18 cellular contexts compared by ENCODE assay signal in genomic region chr3:14224895-14225294, GRCh38. TPM values are rescaled to one million over a fixed set of nuclear protein-coding genes. Genes with fewer than 3 reads are reported as not detected.
DNase-seq lines count a peak whose midpoint lies in the region; ATAC-seq, FAIRE-seq and TF ChIP-seq lines count a peak whose summit lies in the region.
"Had no signal": no experiment of that assay in that cellular context is flagged by ENCODE, and none has a peak within 500 bp of the region (broad histone marks: within the 10 kb centered on the region; RNA-seq: fewer than 3 reads in every experiment).

No MANE protein-coding gene starts in this region.

- no peaks in the 10 kb centered on the region for H3K9me3 ChIP-seq in endothelial cell of umbilical vein (replicated peaks; ENCODE audit: control insufficient read depth, insufficient read depth, low read length)
- H3K9me3 ChIP-seq in mucosa of descending colon = peaks cover 7% of the 10 kb centered on the region

- ATAC-seq in mucosa of descending colon (peak; percentile 52), HG02763 (IDR thresholded peaks at IDR 0.05; ENCODE audit: unreplicated experiment) (no peak), HG03521 (IDR thresholded peaks at IDR 0.05; ENCODE audit: unreplicated experiment) (no peak)
- ATAC-seq: activated CD4-positive, CD25-positive, alpha-beta regulatory T cell treated with anti-CD3 and anti-CD28 coated beads, Interleukin-2, amount 50 U/mL, for 24 hours; T-cell had no signal

- no peak for TF ChIP-seq CTCF in endothelial cell of umbilical vein (IDR thresholded peaks at IDR 0.05; ENCODE audit: extremely low read depth in 1 of 2, insufficient read depth in 1 of 2, low read depth in 1 of 2, low read length in 2 of 2)
- no peak for TF ChIP-seq CTCF in mucosa of descending colon (IDR thresholded peaks at IDR 0.05)
- TF ChIP-seq CTCF in endothelial cell (IDR thresholded peaks at IDR 0.05; ENCODE audit: unreplicated experiment) = no peak

- peak; percentile 66 for FAIRE-seq in endothelial cell of umbilical vein (lab: Jason Lieb, UNC)

- no peak overlapping the region for H3K4me2 ChIP-seq in endothelial cell of umbilical vein (ENCODE audit: insufficient read depth, low read length)

- no TSS peak for BruUV-seq in endothelial cell of umbilical vein (replicated peaks; lab: Mats Ljungman, UMichigan)

- H3K27me3 ChIP-seq in endothelial cell of umbilical vein (ENCODE audit: control insufficient read depth in 2 of 2, insufficient read depth in 2 of 2, low read length in 2 of 2) = peaks cover 0 to 2% of the 10 kb centered on the region in 2 experiments
- H3K27me3 ChIP-seq: dorsolateral prefrontal cortex, MG63 had no signal

- H3K9ac ChIP-seq in endothelial cell of umbilical vein (replicated peaks; ENCODE audit: extremely low read depth, insufficient read depth, low read length) = no peak overlapping the region

- H3K4me3 ChIP-seq in endothelial cell of umbilical vein (replicated peaks in 1 of 3; ENCODE audit: insufficient read depth in 1 of 3, low read depth in 1 of 3, low read length in 3 of 3) = no peak overlapping the region
- H3K4me3 ChIP-seq in mucosa of descending colon = no peak overlapping the region
- H3K4me3 ChIP-seq: dorsolateral prefrontal cortex, lung, MG63 had no signal

- H3K36me3 ChIP-seq in endothelial cell of umbilical vein (ENCODE audit: control insufficient read depth in 2 of 2, extremely low read depth in 1 of 2, insufficient read depth in 2 of 2, low read length in 2 of 2) = no peaks in the 10 kb centered on the region
- no peaks in the 10 kb centered on the region for H3K36me3 ChIP-seq in mucosa of descending colon (ENCODE audit: low read depth)
- H3K36me3 ChIP-seq: MG63 had no signal

- no peak overlapping the region for H3K4me3 Mint-ChIP-seq in endothelial cell (ENCODE audit: unreplicated experiment)
- H3K4me3 Mint-ChIP-seq: T-cell had no signal

- no peak overlapping the region for H3K27ac ChIP-seq in endothelial cell of umbilical vein (ENCODE audit: insufficient read depth, low read depth, low read length)
- H3K27ac ChIP-seq: dorsolateral prefrontal cortex had no signal

- no peaks in the 10 kb centered on the region for H3K9me1 ChIP-seq in endothelial cell of umbilical vein (replicated peaks; ENCODE audit: control insufficient read depth, extremely low read depth, insufficient read depth, low read length)

- DNase-seq in EL = peak; percentile 87
- DNase-seq in RPMI7951 (ENCODE audit: low read depth) = peak; percentile 90
- DNase-seq in endothelial cell of umbilical vein (ENCODE audit: low read depth, low spot score) = no peak
- no peak for DNase-seq in mucosa of descending colon
- DNase-seq in SHP77 (lab: John Stamatoyannopoulos, UW) = no peak
- no peak for DNase-seq in endothelial cell (ENCODE audit: low spot score)
- DNase-seq: activated CD8-positive, alpha-beta memory T cell treated with anti-CD3 and anti-CD28 coated beads, Interleukin-2, amount 50 U/mL, for 4 hours; activated naive CD4-positive, alpha-beta T cell; dorsolateral prefrontal cortex; MG63; NCI-H2029 treated with DMSO at 0.1 percent for 48 hours; NCI-H526; retina; T-cell had no signal

- H3K27me3 Mint-ChIP-seq in endothelial cell (ENCODE audit: unreplicated experiment) = peaks cover 4% of the 10 kb centered on the region

- H3K27ac Mint-ChIP-seq in endothelial cell (ENCODE audit: unreplicated experiment) = no peak overlapping the region
- H3K27ac Mint-ChIP-seq: T-cell had no signal

- no peaks in the 10 kb centered on the region for H4K20me1 ChIP-seq in endothelial cell of umbilical vein (replicated peaks; ENCODE audit: control insufficient read depth, extremely low read depth, insufficient read depth, low read length)

- no peaks in the 10 kb centered on the region for H3K9me3 Mint-ChIP-seq in endothelial cell (ENCODE audit: unreplicated experiment)

- no peak overlapping the region for H2AFZ ChIP-seq in endothelial cell of umbilical vein (ENCODE audit: low read depth, low read length)

- intact Hi-C loops in endothelial cell of umbilical vein (cut with micrococcal nuclease) = no loop called here
- intact Hi-C loops in mucosa of descending colon (cut with DNase I, micrococcal nuclease) = no loop called here

- H3K79me2 ChIP-seq in endothelial cell of umbilical vein (ENCODE audit: control insufficient read depth, insufficient read depth, low read length) = no peaks in the 10 kb centered on the region

- POLR2A ChIA-PET in endothelial cell of umbilical vein (lab: Charles Lee) = no interaction called here

- dilution Hi-C loops in endothelial cell of umbilical vein (cut with MboI; ENCODE audit: extremely low pct_ligation_motif_present, low sequenced_read_pairs) = no loop called here

- H3K4me1 ChIP-seq in endothelial cell of umbilical vein (ENCODE audit: control insufficient read depth, extremely low read depth, insufficient read depth, low read length) (peaks cover 12% of the 10 kb centered on the region), mucosa of descending colon (ENCODE audit: low read depth) (peaks cover 30% of the 10 kb centered on the region)

- TF ChIP-seq POLR2A in endothelial cell of umbilical vein (IDR thresholded peaks at IDR 0.05; ENCODE audit: low read depth, low read length) = no peak

- H3K4me1 Mint-ChIP-seq in endothelial cell (ENCODE audit: unreplicated experiment) = peaks cover 23% of the 10 kb centered on the region

- no peaks in the 10 kb centered on the region for H3K36me3 Mint-ChIP-seq in endothelial cell (ENCODE audit: low read depth, unreplicated experiment)

- CTCF ChIA-PET in endothelial cell of umbilical vein (lab: Charles Lee) = interaction anchor here (1.3 kb wide), 1 partner anchor 21 kb away, joined by 4 read pairs; no protein-coding TSS in a partner anchor

TF ChIP-seq in endothelial cell of umbilical vein, 7 proteins besides CTCF, POLR2A, EP300 and RAD21:
- TF ChIP-seq, protein P1, sequence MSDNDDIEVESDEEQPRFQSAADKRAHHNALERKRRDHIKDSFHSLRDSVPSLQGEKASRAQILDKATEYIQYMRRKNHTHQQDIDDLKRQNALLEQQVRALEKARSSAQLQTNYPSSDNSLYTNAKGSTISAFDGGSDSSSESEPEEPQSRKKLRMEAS (IDR thresholded peaks at IDR 0.05; ENCODE audit: insufficient read depth, insufficient read length) = no peak
- no peak for TF ChIP-seq FOS (IDR thresholded peaks at IDR 0.05; ENCODE audit: borderline replicate concordance, insufficient read depth, low read length)
- TF ChIP-seq EZH2 (IDR thresholded peaks at IDR 0.05; ENCODE audit: borderline replicate concordance, low read depth, low read length, severe bottlenecking) = no peak
- no peak for TF ChIP-seq JUN (IDR thresholded peaks at IDR 0.05; ENCODE audit: borderline replicate concordance, insufficient read depth, insufficient read length, low read depth)
- no peak for TF ChIP-seq GATA2 (IDR thresholded peaks at IDR 0.05; ENCODE audit: insufficient read depth, insufficient read length, low read depth, low read length)
- no peak for TF ChIP-seq MYC (IDR thresholded peaks at IDR 0.05; ENCODE audit: low read depth, low read length)
- TF ChIP-seq POLR2AphosphoS5 (IDR thresholded peaks at IDR 0.05; ENCODE audit: insufficient read depth, low read depth, low read length) = no peak

RNA-seq across cellular contexts. Expression of gene LSM3, which starts 46.3 kb away (rescaled TPM):
- 40.7 and 42.8 TPM in 2 replicates for total RNA-seq in RPMI7951 (2014; rRNA removed; shearing (Covaris generic))
- total RNA-seq in endothelial cell of umbilical vein (13.0 and 13.6 TPM in 2 replicates), mucosa of descending colon (10 to 100 TPM in 1 of 3 donors, 1 to 10 TPM in 2; 8.3 to 13.1 (median 9.8) TPM), endothelial cell (ENCODE audit: unreplicated experiment) (14.7 TPM)
- 2.5 and 4.4 TPM in 2 replicates for polyA plus RNA-seq in endothelial cell of umbilical vein
- 6.2 and 7.5 TPM in 2 replicates for polyA plus RNA-seq in endothelial cell of umbilical vein (2011; cell fraction: cytosol; rRNA removed)
- 2.2 and 3.8 TPM in 2 replicates for polyA plus RNA-seq in endothelial cell of umbilical vein (2011; cell fraction: nucleus; rRNA removed)
- 11.5 and 19.6 TPM in 2 replicates for polyA plus RNA-seq in endothelial cell of umbilical vein (2012)
- 1.7 and 2.5 TPM in 2 replicates for polyA minus RNA-seq in endothelial cell of umbilical vein
- 4.0 TPM for polyA minus RNA-seq in endothelial cell of umbilical vein (2011; cell fraction: cytosol; rRNA and poly(A)+ RNA removed)
- polyA minus RNA-seq in endothelial cell of umbilical vein (2011; cell fraction: nucleus; rRNA and poly(A)+ RNA removed) = 3.4 and 3.8 TPM in 2 replicates

RNA-seq across cellular contexts. Expression of gene XPC, which starts 46.5 kb away (rescaled TPM):
- 19.6 and 21.2 TPM in 2 replicates for total RNA-seq in RPMI7951 (2014; rRNA removed; shearing (Covaris generic))
- total RNA-seq in endothelial cell of umbilical vein = 36.7 and 36.8 TPM in 2 replicates
- polyA plus RNA-seq in endothelial cell of umbilical vein = 9.0 and 11.9 TPM in 2 replicates
- polyA plus RNA-seq in endothelial cell of umbilical vein (2011; cell fraction: cytosol; rRNA removed) = 16.4 and 16.7 TPM in 2 replicates
- polyA plus RNA-seq in endothelial cell of umbilical vein (2011; cell fraction: nucleus; rRNA removed) = 59.4 and 61.4 TPM in 2 replicates
- polyA plus RNA-seq in endothelial cell of umbilical vein (2012) = 31.1 and 39.1 TPM in 2 replicates
- 29.2 and 29.8 TPM in 2 replicates for polyA minus RNA-seq in endothelial cell of umbilical vein
- 15.4 TPM for polyA minus RNA-seq in endothelial cell of umbilical vein (2011; cell fraction: cytosol; rRNA and poly(A)+ RNA removed)
- 33.6 and 51.8 TPM in 2 replicates for polyA minus RNA-seq in endothelial cell of umbilical vein (2011; cell fraction: nucleus; rRNA and poly(A)+ RNA removed)
- total RNA-seq in mucosa of descending colon = 10 to 100 TPM; 22.4 to 30.6 (median 26.9) TPM
- total RNA-seq in endothelial cell (ENCODE audit: unreplicated experiment) = 35.6 TPM

Comparison
In these comparisons a context has a peak if more than half of its experiments do, and no peak if none do; other contexts are left out.
1. DNase-seq: peak in EL (single experiment) and RPMI7951 (single experiment); none in endothelial cell of umbilical vein (single experiment), mucosa of descending colon (0 of 3), SHP77 (0 of 2) and endothelial cell (single experiment).